ENCODE assay signal across 17 cellular contexts in the genomic region with DNA sequence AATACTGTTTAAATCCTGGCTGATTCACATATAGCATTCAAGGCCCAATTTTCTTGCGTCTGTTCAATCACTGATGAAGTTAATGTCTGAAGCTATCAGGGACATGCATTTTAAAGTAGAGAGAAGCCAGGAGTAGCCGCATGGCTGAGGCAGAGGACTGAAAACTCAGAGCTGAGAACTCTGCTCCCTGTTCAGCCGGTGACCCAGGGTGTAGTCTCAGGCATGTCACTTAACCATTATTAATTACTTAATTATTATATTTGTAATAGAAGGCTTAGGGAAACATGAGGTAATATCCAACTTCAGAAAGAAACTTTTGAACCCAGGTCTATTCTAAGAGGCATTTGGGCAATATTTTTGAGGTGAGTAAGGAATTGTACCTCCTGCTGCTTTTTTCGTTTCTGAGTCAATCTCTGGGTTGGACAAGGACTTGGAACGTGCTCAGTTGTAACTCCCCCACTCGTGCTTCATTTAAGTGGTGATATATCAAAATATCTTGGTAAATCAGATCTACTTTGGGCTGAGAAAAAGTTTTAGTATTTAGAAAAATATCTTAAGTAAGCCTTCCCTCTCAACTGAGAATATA.
DNase-seq lines count a peak whose midpoint lies in the region; ATAC-seq and FAIRE-seq lines count a peak whose summit lies in the region.
"Had no signal": no experiment of that assay in that cellular context is flagged by ENCODE, and none has a peak within 500 bp of the region (broad histone marks: within the 10 kb centered on the region; RNA-seq: fewer than 3 reads in every experiment).

No MANE protein-coding gene starts in this region.

- H3K4me1 ChIP-seq in small intestine (ENCODE audit: control insufficient read depth in 2 of 2, insufficient read depth in 1 of 2, low read depth in 1 of 2, low read length in 1 of 2) = no peaks in the 10 kb centered on the region
- H3K4me1 ChIP-seq: BLaER1 treated with 17β-estradiol and CSF1 and Interleukin-3, amounts not matched to agents 10 nM and 100 nM had no signal

- peak; percentile 79 for FAIRE-seq in small intestine (lab: Jason Lieb, UNC)
- FAIRE-seq: H1 had no signal

- no peaks in the 10 kb centered on the region for H3K9me3 ChIP-seq in MG63
- H3K9me3 ChIP-seq in small intestine (ENCODE audit: control insufficient read depth, low read depth) = no peaks in the 10 kb centered on the region
- H3K9me3 ChIP-seq: BLaER1 treated with 17β-estradiol and CSF1 and Interleukin-3, amounts not matched to agents 10 nM and 100 nM had no signal

- no peak for ATAC-seq in HG02798 (IDR thresholded peaks at IDR 0.05; ENCODE audit: poor library complexity, unreplicated experiment)

- H3K36me3 ChIP-seq in MG63 (no peaks in the 10 kb centered on the region), small intestine (ENCODE audit: control insufficient read depth in 2 of 2, insufficient read depth in 2 of 2, low read length in 2 of 2) (no peaks in the 10 kb centered on the region)
- H3K36me3 ChIP-seq: BLaER1 treated with 17β-estradiol and CSF1 and Interleukin-3, amounts not matched to agents 10 nM and 100 nM had no signal

- H3K27me3 ChIP-seq in MG63 = no peaks in the 10 kb centered on the region
- no peaks in the 10 kb centered on the region for H3K27me3 ChIP-seq in small intestine (ENCODE audit: control insufficient read depth in 2 of 2, insufficient read depth in 2 of 2, low read length in 2 of 2)
- H3K27me3 ChIP-seq: BLaER1 treated with 17β-estradiol and CSF1 and Interleukin-3, amounts not matched to agents 10 nM and 100 nM had no signal

- peak; percentile 34 for DNase-seq in MG63
- DNase-seq in astrocyte of the hippocampus (ENCODE audit: low read depth, low spot score) = peak; percentile 20
- DNase-seq in iris pigment epithelial cell (ENCODE audit: low read depth) = peak; percentile 66
- peak; percentile 89 for DNase-seq in small intestine
- no peak for DNase-seq in NCI-H748 treated with DMSO at 0.1 percent for 48 hours (lab: John Stamatoyannopoulos, UW)
- DNase-seq in NCI-H187 (lab: John Stamatoyannopoulos, UW) = no peak
- no peak for DNase-seq in NCI-H446 treated with DMSO at 0.1 percent for 48 hours (lab: John Stamatoyannopoulos, UW)
- DNase-seq: DMS 273 treated with DMSO at 0.1 percent for 48 hours; NCI-H1436 treated with DMSO at 0.1 percent for 48 hours; NCI-H2081 treated with DMSO at 0.1 percent for 48 hours; NCI-H2227 treated with DMSO at 0.1 percent for 48 hours; NCI-H526 treated with DMSO at 0.1 percent for 48 hours; NK-92 treated with Interleukin-12 subunit alpha and Interleukin-12 subunit beta, amount 100 ng/mL, for 24 hours; OCI-M1 had no signal

- no peak overlapping the region for H3K27ac ChIP-seq in small intestine (ENCODE audit: low read depth in 1 of 2, low read length in 1 of 2)
- H3K27ac ChIP-seq: BLaER1 treated with 17β-estradiol and CSF1 and Interleukin-3, amounts not matched to agents 10 nM and 100 nM had no signal

- 9 to 30% (median 25%) methylated on average over 6 of the region's 6 CpGs for WGBS in small intestine, 3 donors

- H3K4me3 ChIP-seq in MG63 (no peak overlapping the region), small intestine (ENCODE audit: low read depth in 1 of 2, low read length in 2 of 2) (no peak overlapping the region)
- H3K4me3 ChIP-seq: BLaER1 treated with 17β-estradiol and CSF1 and Interleukin-3, amounts not matched to agents 10 nM and 100 nM had no signal

Comparison
In these comparisons a context has a peak if more than half of its experiments do, and no peak if none do; other contexts are left out.
1. DNase-seq: peak in MG63 (single experiment), astrocyte of the hippocampus (single experiment), iris pigment epithelial cell (single experiment) and small intestine (single experiment); none in NCI-H748 treated with DMSO at 0.1 percent for 48 hours (single experiment), NCI-H187 (0 of 2) and NCI-H446 treated with DMSO at 0.1 percent for 48 hours (single experiment).